In the genomic region with DNA sequence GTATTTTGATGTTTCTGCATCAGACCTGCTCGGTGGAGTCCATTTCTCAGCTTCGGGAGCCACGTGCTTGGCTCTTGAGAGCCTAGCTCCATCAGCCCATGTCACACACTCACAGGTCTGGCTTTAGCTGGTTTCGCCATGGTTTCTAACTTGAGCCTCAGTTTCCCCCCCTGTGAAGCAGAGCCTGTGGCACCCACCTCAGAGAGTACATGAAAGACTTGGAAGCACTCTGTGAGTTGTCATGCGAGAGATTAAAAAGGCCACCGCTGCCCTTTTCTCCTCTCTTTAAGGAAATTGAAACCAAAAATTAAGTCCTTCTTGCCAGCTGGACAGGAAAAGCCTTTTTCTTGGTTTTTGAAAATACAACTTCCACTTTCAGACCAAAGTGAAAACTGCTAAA, we compare ENCODE assay signal across 8 cellular contexts. TPM values are rescaled to one million over a fixed set of nuclear protein-coding genes. Genes with fewer than 3 reads are reported as not detected.
DNase-seq lines count a peak whose midpoint lies in the region; ATAC-seq and TF ChIP-seq lines count a peak whose summit lies in the region.

No MANE protein-coding gene starts in this region.

- no peaks in the 10 kb centered on the region for H4K20me1 ChIP-seq in fibroblast of lung (ENCODE audit: control insufficient read depth, extremely low read depth, insufficient read depth, low read length)

- DNase-seq in BJ (ENCODE audit: low read depth) (no peak), fibroblast of lung (ENCODE audit: low read depth in 2 of 2) (peak in 1 of 2 donors; percentile 38), suprapubic skin (ENCODE audit: low spot score in 2 of 2) (peak in 1 of 2 donors; percentile 28), amygdala (lab: John Stamatoyannopoulos, UW) (no peak), NCI-H2196 (lab: John Stamatoyannopoulos, UW; ENCODE audit: unreplicated experiment) (no peak), SKM-1 treated with dmso at 0.1 percent for 144 hours (lab: John Stamatoyannopoulos, UW; ENCODE audit: unreplicated experiment) (no peak)

- peak overlapping the region; percentile 98 for H3K4me2 ChIP-seq in fibroblast of lung (ENCODE audit: extremely low read depth, insufficient read depth, low read length)

- H3K36me3 ChIP-seq in BJ (ENCODE audit: control insufficient read depth, insufficient read depth, low read length) = no peaks in the 10 kb centered on the region; the same call in none of the 2 replicates
- peaks cover 74% of the 10 kb centered on the region for H3K36me3 ChIP-seq in KOPT-K1 (ENCODE audit: insufficient read depth, low read length)
- peaks cover 2% of the 10 kb centered on the region for H3K36me3 ChIP-seq in fibroblast of lung (ENCODE audit: control insufficient read depth, insufficient read depth, low read length)
- H3K36me3 ChIP-seq in suprapubic skin = peaks cover 6% of the 10 kb centered on the region

- peak overlapping the region; percentile 21 for H2AFZ ChIP-seq in fibroblast of lung (ENCODE audit: low read length)

- POLR2A ChIA-PET in BJ (lab: Charles Lee) = no interaction called here

- peak overlapping the region; percentile 6 for H3K4me3 ChIP-seq in BJ (ENCODE audit: low read depth, low read length)
- peak overlapping the region; percentile 16 to 58 (median 56) for H3K4me3 ChIP-seq in fibroblast of lung (replicated peaks in 1 of 4; ENCODE audit: control extremely low read depth in 1 of 4, insufficient read depth in 1 of 4, low read depth in 3 of 4, low read length in 4 of 4)
- peak overlapping the region; percentile 24 for H3K4me3 ChIP-seq in suprapubic skin

- H3K4me1 ChIP-seq in fibroblast of lung (ENCODE audit: control insufficient read depth, extremely low read depth, insufficient read depth, low read length) = peaks cover 14% of the 10 kb centered on the region
- H3K4me1 ChIP-seq in suprapubic skin = peaks cover 62% of the 10 kb centered on the region

- H3K27ac ChIP-seq in KOPT-K1 (ENCODE audit: low read depth, low read length, poor library complexity, severe bottlenecking) = peak overlapping the region; percentile 26
- H3K27ac ChIP-seq in fibroblast of lung (ENCODE audit: insufficient read depth, low read length) = peak overlapping the region; percentile 84
- H3K27ac ChIP-seq in suprapubic skin = no peak overlapping the region

- H3K79me2 ChIP-seq in fibroblast of lung (ENCODE audit: control insufficient read depth, insufficient read depth, low read length) = peaks cover 97% of the 10 kb centered on the region

- 37% methylated on average over 6 of the region's 6 CpGs for WGBS in suprapubic skin

- CTCF ChIA-PET in BJ (lab: Yijun Ruan, JAX) = interaction anchor here (1.4 kb wide), 1 partner anchor 24 kb away, joined by 4 read pairs; no protein-coding TSS in a partner anchor

- H3K27me3 ChIP-seq in BJ (ENCODE audit: control insufficient read depth, insufficient read depth, low read length) (no peaks in the 10 kb centered on the region), fibroblast of lung (ENCODE audit: control insufficient read depth, insufficient read depth, low read length) (no peaks in the 10 kb centered on the region), suprapubic skin (no peaks in the 10 kb centered on the region)

- peak overlapping the region; percentile 33 for H3K9ac ChIP-seq in fibroblast of lung (ENCODE audit: insufficient read depth, low read length)

- TF ChIP-seq POLR2A in suprapubic skin (IDR thresholded peaks at IDR 0.05) = no peak

- peak; percentile 66 for ATAC-seq in GM19455 (IDR thresholded peaks at IDR 0.05; ENCODE audit: unreplicated experiment)

- TF ChIP-seq EP300 in suprapubic skin (IDR thresholded peaks at IDR 0.05) = no peak

- no peak for TF ChIP-seq CTCF in BJ (IDR thresholded peaks at IDR 0.05; ENCODE audit: insufficient read depth, low read depth, low read length)
- TF ChIP-seq CTCF in fibroblast of lung (conservative IDR thresholded peaks at IDR 0.05 in 1 of 2, IDR thresholded peaks at IDR 0.05 in 1 of 2; ENCODE audit: low read depth in 1 of 2, low read length in 2 of 2) = no peak
- TF ChIP-seq CTCF in suprapubic skin (IDR thresholded peaks at IDR 0.05) = no peak

- no peaks in the 10 kb centered on the region for H3K9me3 ChIP-seq in KOPT-K1 (ENCODE audit: insufficient read depth, low read length, poor library complexity, severe bottlenecking)
- H3K9me3 ChIP-seq in fibroblast of lung (ENCODE audit: control insufficient read depth, insufficient read depth, low read depth, low read length) = no peaks in the 10 kb centered on the region
- no peaks in the 10 kb centered on the region for H3K9me3 ChIP-seq in suprapubic skin

RNA-seq across cellular contexts. Expression of gene TENT4A, which starts 8.8 kb away (rescaled TPM):
- polyA plus RNA-seq in BJ (2011; rRNA removed) = 4.0 and 4.1 TPM in 2 replicates
- polyA minus RNA-seq in BJ (2011; rRNA and poly(A)+ RNA removed) = 7.3 and 14.4 TPM in 2 replicates
- total RNA-seq in fibroblast of lung = 9.5 and 10.4 TPM in 2 replicates
- 3.1 and 4.1 TPM in 2 replicates for polyA plus RNA-seq in fibroblast of lung
- polyA plus RNA-seq in fibroblast of lung (2012) = 9.9 and 11.6 TPM in 2 replicates
- 7.0 and 17.2 TPM in 2 replicates for polyA minus RNA-seq in fibroblast of lung (ENCODE audit: low replicate concordance)
- total RNA-seq in suprapubic skin = 10 to 100 TPM; 36.4 to 67.3 (median 42.4) TPM
